In the genomic region with DNA sequence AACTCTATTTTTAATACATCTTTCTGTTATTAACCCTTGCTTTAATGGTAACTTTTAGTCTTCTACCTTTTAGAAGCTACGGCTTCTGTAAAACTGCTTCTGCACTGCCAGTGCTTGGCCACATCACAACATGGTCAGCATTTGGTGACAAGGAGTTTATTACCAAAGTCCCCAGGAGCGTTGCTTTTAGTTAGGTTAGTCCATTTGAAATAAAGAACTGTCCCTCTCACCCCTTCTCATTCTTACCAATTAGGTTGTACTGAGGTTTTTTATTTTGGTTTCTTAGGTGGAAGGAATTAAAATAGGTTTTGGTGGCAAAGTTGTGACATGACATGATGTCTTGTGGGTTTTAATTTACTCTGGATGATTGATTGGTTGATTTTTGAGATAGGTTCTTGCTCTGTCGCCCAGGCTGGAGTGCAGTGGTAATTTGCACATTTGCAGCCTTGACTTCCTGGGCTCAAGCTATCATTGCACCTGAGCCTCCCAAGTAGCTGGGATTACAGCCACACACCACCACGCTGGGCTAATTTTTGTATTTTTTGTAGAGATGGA, we compare ENCODE assay signal across 8 cellular contexts. TPM values are rescaled to one million over a fixed set of nuclear protein-coding genes. Genes with fewer than 3 reads are reported as not detected.
DNase-seq lines count a peak whose midpoint lies in the region; FAIRE-seq and TF ChIP-seq lines count a peak whose summit lies in the region.

No MANE protein-coding gene starts in this region.

- intact Hi-C loops in prostate gland (cut with DNase I) = loop anchor here (5.0 kb wide), 2 partner anchors 39 to 61 kb away; partner anchors contain the start of gene SPEN

- peak overlapping the region; percentile 16 for H3K4me3 ChIP-seq in GM06990 (replicated peaks; ENCODE audit: low read depth, low read length)
- H3K4me3 ChIP-seq in SJCRH30 = peak overlapping the region; percentile 51
- peak overlapping the region; percentile 51 for H3K4me3 ChIP-seq in fibroblast of mammary gland (ENCODE audit: control insufficient read depth, low read depth, low read length)
- H3K4me3 ChIP-seq in prostate gland = peak overlapping the region; percentile 15 to 27

- H3K36me3 ChIP-seq in GM06990 (ENCODE audit: control insufficient read depth, insufficient read depth, low read length) = no peaks in the 10 kb centered on the region
- H3K36me3 ChIP-seq in SJCRH30 = peaks cover 10% of the 10 kb centered on the region; the same call in 1 of the 2 replicates
- H3K36me3 ChIP-seq in prostate gland = no peaks in the 10 kb centered on the region

- 28% methylated on average over 4 of the region's 4 CpGs for WGBS in prostate gland

- H3K27me3 ChIP-seq in GM06990 (replicated peaks; ENCODE audit: control insufficient read depth, insufficient read depth, low read length) (no peaks in the 10 kb centered on the region), SJCRH30 (no peaks in the 10 kb centered on the region), prostate gland (replicated peaks; ENCODE audit: insufficient read depth) (no peaks in the 10 kb centered on the region)

- H3K27ac ChIP-seq in SJCRH30 (no peak overlapping the region; the same call in 1 of the 2 replicates), prostate gland (peak overlapping the region; percentile 86 to 91)

- TF ChIP-seq CTCF in GM06990 (IDR thresholded peaks at IDR 0.05; ENCODE audit: insufficient read depth, low read length, poor library complexity, severe bottlenecking) (no peak), fibroblast of mammary gland (conservative IDR thresholded peaks at IDR 0.05; ENCODE audit: control insufficient read depth, insufficient read depth, low read depth, low read length) (no peak), prostate gland (IDR thresholded peaks at IDR 0.05) (peak in 1 of 4 experiments; percentile 7)

- TF ChIP-seq POLR2A in prostate gland (IDR thresholded peaks at IDR 0.05) = no peak

- DNase-seq in GM06990 (ENCODE audit: extremely low read depth, insufficient read length) (no peak), SJCRH30 (no peak), fibroblast of mammary gland (ENCODE audit: low read depth) (no peak), prostate gland (ENCODE audit: low spot score) (no peak), SW480 (ENCODE audit: low spot score) (no peak), C1 segment of cervical spinal cord (lab: John Stamatoyannopoulos, UW) (no peak), GM19239 (ENCODE audit: insufficient read length, low spot score) (no peak)
- DNase-seq in activated naive CD4-positive, alpha-beta T cell (lab: John Stamatoyannopoulos, UW) = no peak

- H3K4me1 ChIP-seq in SJCRH30 (peaks cover 6% of the 10 kb centered on the region), prostate gland (replicated peaks) (no peaks in the 10 kb centered on the region)

- H3K9me3 ChIP-seq in SJCRH30 (replicated peaks) (no peaks in the 10 kb centered on the region), prostate gland (no peaks in the 10 kb centered on the region)

- FAIRE-seq in GM19239 (lab: Jason Lieb, UNC) = no peak

RNA-seq across cellular contexts. Expression of gene SPEN, which starts 39.2 kb away (rescaled TPM):
- 47.2 and 55.7 TPM in 2 replicates for total RNA-seq in SJCRH30 (2014; rRNA removed; shearing (Covaris generic))
- total RNA-seq in prostate gland = 10 to 100 TPM; 31.9 to 48.3 TPM
